ENCODE assay signal across 24 cellular contexts in the genomic region with DNA sequence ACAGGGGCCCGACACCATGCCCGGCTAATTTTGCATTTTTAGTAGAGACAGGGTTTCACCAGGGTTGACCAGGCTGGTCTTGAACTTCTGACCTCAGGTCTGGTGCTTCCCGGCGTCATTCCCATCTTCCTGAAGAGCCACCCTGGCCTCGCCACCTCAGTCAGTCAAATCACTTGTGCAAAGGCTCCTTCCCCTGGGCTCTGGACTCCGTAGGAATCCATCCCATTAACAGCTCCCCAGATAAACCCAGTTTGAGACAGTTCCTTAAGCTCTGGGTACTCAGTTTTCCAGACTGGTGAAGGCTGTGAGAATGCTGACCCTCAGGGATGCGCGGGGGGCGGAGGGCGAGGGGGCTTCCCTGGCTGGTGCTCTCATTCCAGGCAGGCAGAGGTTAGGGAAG.
"Had no signal": no experiment of that assay in that cellular context is flagged by ENCODE, and none has a peak within 500 bp of the region (broad histone marks: within the 10 kb centered on the region; RNA-seq: fewer than 3 reads in every experiment).

No MANE protein-coding gene starts in this region.

- H3K4me1 ChIP-seq: breast epithelium had no signal

- DNase-seq: activated CD4-positive, alpha-beta memory T cell treated with anti-CD3 and anti-CD28 coated beads for 36 hours; activated CD4-positive, alpha-beta T cell treated with anti-CD3 and anti-CD28 coated beads for 4 hours; activated CD4-positive, CD25-positive, alpha-beta regulatory T cell; activated CD8-positive, alpha-beta memory T cell treated with anti-CD3 and anti-CD28 coated beads, Interleukin-2, amount 10 ng/mL, durations not matched to agents 7 days and 5 days; activated gamma-delta T cell; activated naive CD4-positive, alpha-beta T cell treated with anti-CD3 and anti-CD28 coated beads, Interleukin-2, amount 50 U/mL, for 16 hours; colonic mucosa; heart left ventricle; kidney glomerular epithelial cell; left lung; naive thymus-derived CD4-positive, alpha-beta T cell; stimulated activated CD4-positive, alpha-beta T cell treated with anti-CD3 and anti-CD28 coated beads, Interleukin-1b, Interleukin-23, amount 100 ng/mL, for 48 hours; stimulated activated naive CD8-positive, alpha-beta T cell treated with anti-CD3 and anti-CD28 coated beads, Interleukin-15, amount 100 ng/mL, for 72 hours; T-helper 17 cell had no signal

- H3K9me3 ChIP-seq: breast epithelium, colonic mucosa, heart left ventricle, left lung, neutrophil, suprapubic skin, tibial nerve had no signal

- H3K4me3 ChIP-seq: left lung, lung had no signal

- H3K9ac ChIP-seq: parathyroid adenoma had no signal

- H3K79me2 ChIP-seq: parathyroid adenoma had no signal

- H3K36me3 Mint-ChIP-seq: activated CD4-positive, alpha-beta memory T cell treated with anti-CD3 and anti-CD28 coated beads for 36 hours; activated CD8-positive, alpha-beta memory T cell treated with anti-CD3 and anti-CD28 coated beads, Interleukin-2, amount 10 ng/mL, durations not matched to agents 7 days and 5 days; stimulated activated effector memory CD8-positive, alpha-beta T cell treated with anti-CD3 and anti-CD28 coated beads, Interleukin-12 subunit alpha, Interleukin-12 subunit beta, amount 100 ng/mL, for 72 hours had no signal

- H3K4me3 Mint-ChIP-seq: activated CD4-positive, alpha-beta memory T cell treated with anti-CD3 and anti-CD28 coated beads for 36 hours; activated CD8-positive, alpha-beta memory T cell treated with anti-CD3 and anti-CD28 coated beads, Interleukin-2, amount 10 ng/mL, durations not matched to agents 7 days and 5 days; activated T-helper 1 cell treated with anti-CD3 and anti-CD28 coated beads, Interleukin-12 subunit alpha, Interleukin-12 subunit beta, Interleukin-2, Interleukin-4 antibody, amounts not matched to agents 30 ng/mL and 10 ng/mL and 1 ng/mL, durations not matched to agents 14 hours and 24 hours and 36 hours had no signal

- H3K9me3 Mint-ChIP-seq: activated CD4-positive, alpha-beta memory T cell treated with anti-CD3 and anti-CD28 coated beads for 36 hours; activated T-helper 1 cell treated with anti-CD3 and anti-CD28 coated beads, Interleukin-12 subunit alpha, Interleukin-12 subunit beta, Interleukin-2, Interleukin-4 antibody, amounts not matched to agents 30 ng/mL and 10 ng/mL and 1 ng/mL, durations not matched to agents 14 hours and 24 hours and 36 hours; central memory CD8-positive, alpha-beta T cell; stimulated activated effector memory CD8-positive, alpha-beta T cell treated with anti-CD3 and anti-CD28 coated beads, Interleukin-12 subunit alpha, Interleukin-12 subunit beta, amount 100 ng/mL, for 72 hours; stimulated activated naive CD8-positive, alpha-beta T cell treated with anti-CD3 and anti-CD28 coated beads, Interleukin-15, amount 100 ng/mL, for 72 hours had no signal

- H3K27ac ChIP-seq: breast epithelium, colonic mucosa, epithelial cell of prostate, heart left ventricle, left lung, neutrophil, parathyroid adenoma, suprapubic skin, tibial nerve had no signal

- H3K36me3 ChIP-seq: breast epithelium, colonic mucosa, heart left ventricle, left lung, neutrophil, suprapubic skin, tibial nerve had no signal

- H3K27ac Mint-ChIP-seq: activated CD4-positive, alpha-beta memory T cell treated with anti-CD3 and anti-CD28 coated beads for 36 hours; activated CD8-positive, alpha-beta memory T cell treated with anti-CD3 and anti-CD28 coated beads, Interleukin-2, amount 10 ng/mL, durations not matched to agents 7 days and 5 days; activated T-helper 1 cell treated with anti-CD3 and anti-CD28 coated beads, Interleukin-12 subunit alpha, Interleukin-12 subunit beta, Interleukin-2, Interleukin-4 antibody, amounts not matched to agents 30 ng/mL and 10 ng/mL and 1 ng/mL, durations not matched to agents 14 hours and 24 hours and 36 hours; naive thymus-derived CD4-positive, alpha-beta T cell; stimulated activated effector memory CD8-positive, alpha-beta T cell treated with anti-CD3 and anti-CD28 coated beads, Interleukin-12 subunit alpha, Interleukin-12 subunit beta, amount 100 ng/mL, for 72 hours; stimulated activated naive CD8-positive, alpha-beta T cell treated with anti-CD3 and anti-CD28 coated beads, Interleukin-15, amount 100 ng/mL, for 72 hours; T-helper 17 cell had no signal
